Comparison of ENCODE assay signal across 19 cellular contexts in genomic region chr22:33521879-33522665, GRCh38.
DNase-seq lines count a peak whose midpoint lies in the region; ATAC-seq, FAIRE-seq and TF ChIP-seq lines count a peak whose summit lies in the region.
"Had no signal": no experiment of that assay in that cellular context is flagged by ENCODE, and none has a peak within 500 bp of the region (broad histone marks: within the 10 kb centered on the region; RNA-seq: fewer than 3 reads in every experiment).

No MANE protein-coding gene starts in this region.

- TF ChIP-seq CTCF in smooth muscle cell (IDR thresholded peaks at IDR 0.05; ENCODE audit: borderline replicate concordance, insufficient read depth, poor library complexity, severe bottlenecking) = no peak

- no peak overlapping the region for H3K4me3 ChIP-seq in smooth muscle cell
- H3K4me3 ChIP-seq: BLaER1 treated with 17β-estradiol and CSF1 and Interleukin-3, amounts not matched to agents 10 nM and 100 nM; GM12878; GM23248; HAP-1 had no signal

- FAIRE-seq in GM12891 (lab: Jason Lieb, UNC) = peak; percentile 35
- FAIRE-seq: GM12878, GM19239 had no signal

- H3K4me3 Mint-ChIP-seq in memory B cell = peak overlapping the region; percentile 24
- H3K4me3 Mint-ChIP-seq: CD8-positive, alpha-beta T cell had no signal

- H3K9me3 Mint-ChIP-seq in memory B cell = no peaks in the 10 kb centered on the region

- no peaks in the 10 kb centered on the region for H3K9me3 ChIP-seq in smooth muscle cell (replicated peaks; ENCODE audit: low read depth)
- H3K9me3 ChIP-seq: HAP-1 had no signal

- H3K36me3 ChIP-seq in smooth muscle cell (ENCODE audit: low read depth) = no peaks in the 10 kb centered on the region
- H3K36me3 ChIP-seq: HAP-1 had no signal

- H3K79me2 ChIP-seq in smooth muscle cell (ENCODE audit: low read depth) = no peaks in the 10 kb centered on the region

- H3F3A ChIP-seq in smooth muscle cell (ENCODE audit: low read depth) = no peaks in the 10 kb centered on the region

- H3K4me1 Mint-ChIP-seq in memory B cell = peaks cover 37% of the 10 kb centered on the region

- H3K27ac ChIP-seq in smooth muscle cell (ENCODE audit: low read depth) = no peak overlapping the region
- H3K27ac ChIP-seq: GM23248 had no signal

- no peaks in the 10 kb centered on the region for H3K36me3 Mint-ChIP-seq in memory B cell
- H3K36me3 Mint-ChIP-seq: CD8-positive, alpha-beta T cell had no signal

- intact Hi-C loops in Right ventricle myocardium inferior (cut with DNase I) = no loop called here

- no peaks in the 10 kb centered on the region for H3K27me3 Mint-ChIP-seq in memory B cell

- H3K27ac Mint-ChIP-seq in memory B cell = peak overlapping the region; percentile 64
- H3K27ac Mint-ChIP-seq: CD8-positive, alpha-beta T cell had no signal

- no peak overlapping the region for H3K4me2 ChIP-seq in smooth muscle cell

- WGBS in smooth muscle cell (ENCODE audit: low lambda C conversion rate) = 95% methylated on average over 9 of the region's 9 CpGs

- no peak overlapping the region for H2AFZ ChIP-seq in smooth muscle cell (ENCODE audit: low read depth)
- H2AFZ ChIP-seq: GM23248 had no signal

- no peak for TF ChIP-seq POLR2A in GM12891 (IDR thresholded peaks at IDR 0.05; ENCODE audit: low read depth, low read length)

- DNase-seq in GM12891 (ENCODE audit: insufficient read length, low spot score) (no peak), left lobe of liver (ENCODE audit: low spot score) (peak; percentile 75), memory B cell (ENCODE audit: low spot score in 2 of 2) (no peak), epidermal melanocyte (ENCODE audit: insufficient read length, low spot score) (no peak), Right ventricle myocardium inferior (ENCODE audit: missing footprints) (no peak), smooth muscle cell (lab: John Stamatoyannopoulos, UW; ENCODE audit: unreplicated experiment) (no peak)
- DNase-seq: 8988T; Calu3; CD8-positive, alpha-beta T cell; DMS53; DND-41; EL; GM23248; IMR-90 had no signal

- no peaks in the 10 kb centered on the region for H4K20me1 ChIP-seq in smooth muscle cell (ENCODE audit: low read depth)

- peaks cover 2% of the 10 kb centered on the region for H3K4me1 ChIP-seq in smooth muscle cell (ENCODE audit: low read depth)
- H3K4me1 ChIP-seq: HAP-1 had no signal

- no peaks in the 10 kb centered on the region for H3K27me3 ChIP-seq in smooth muscle cell (ENCODE audit: low read depth)
- H3K27me3 ChIP-seq: BLaER1 treated with 17β-estradiol and CSF1 and Interleukin-3, amounts not matched to agents 10 nM and 100 nM had no signal

- ATAC-seq in left lobe of liver = peak; percentile 66
- ATAC-seq in memory B cell (ENCODE audit: low read depth) = no peak
- no peak for ATAC-seq in Right ventricle myocardium inferior
- ATAC-seq in HG03139 (IDR thresholded peaks at IDR 0.05; ENCODE audit: unreplicated experiment) = no peak
- ATAC-seq: CD8-positive, alpha-beta T cell had no signal

- no peak overlapping the region for H3K9ac ChIP-seq in smooth muscle cell (ENCODE audit: low read depth)
- H3K9ac ChIP-seq: BLaER1 treated with 17β-estradiol and CSF1 and Interleukin-3, amounts not matched to agents 10 nM and 100 nM; GM23248 had no signal

TF ChIP-seq in GM12891, 5 proteins besides CTCF, POLR2A, EP300 and RAD21:
- TF ChIP-seq SPI1 (IDR thresholded peaks at IDR 0.05; ENCODE audit: low read depth, low read length) = no peak
- no peak for TF ChIP-seq PAX5 (IDR thresholded peaks at IDR 0.05; ENCODE audit: insufficient read depth, low read length, severe bottlenecking)
- TF ChIP-seq TAF1 (IDR thresholded peaks at IDR 0.05; ENCODE audit: low read depth, low read length) = no peak
- TF ChIP-seq POLR2AphosphoS5 (IDR thresholded peaks at IDR 0.05; ENCODE audit: low read depth, low read length) = no peak
- TF ChIP-seq POU2F2 (IDR thresholded peaks at IDR 0.05; ENCODE audit: low read depth, low read length) = no peak
